Comparison of ENCODE assay signal across 1 cellular context in the genomic region with DNA sequence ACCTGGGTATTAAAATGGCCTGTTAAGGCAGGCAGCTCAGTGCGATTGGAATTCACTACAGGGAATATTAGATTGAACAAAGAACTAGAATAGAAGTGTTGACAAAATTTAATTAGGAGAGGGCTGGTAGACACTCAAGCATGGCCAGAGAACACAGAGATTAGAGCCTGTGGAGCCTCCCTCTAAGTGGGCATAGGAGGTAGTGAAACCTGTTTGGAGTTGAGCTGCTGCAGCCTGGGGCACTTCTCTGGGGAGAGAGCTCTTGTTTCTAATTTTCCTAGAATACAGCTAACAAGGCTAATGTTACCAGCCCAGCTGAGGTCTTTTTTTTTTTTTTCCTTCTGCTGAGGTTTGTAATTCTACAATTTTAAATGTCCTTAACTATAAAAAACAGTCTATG.
TF ChIP-seq lines count a peak whose summit lies in the region.

No MANE protein-coding gene starts in this region.

TF ChIP-seq in GM12878, 131 proteins besides CTCF, POLR2A, EP300 and RAD21 (continued from another document):
- no peak for TF ChIP-seq BCLAF1 (IDR thresholded peaks at IDR 0.05)
- TF ChIP-seq, protein P1, sequence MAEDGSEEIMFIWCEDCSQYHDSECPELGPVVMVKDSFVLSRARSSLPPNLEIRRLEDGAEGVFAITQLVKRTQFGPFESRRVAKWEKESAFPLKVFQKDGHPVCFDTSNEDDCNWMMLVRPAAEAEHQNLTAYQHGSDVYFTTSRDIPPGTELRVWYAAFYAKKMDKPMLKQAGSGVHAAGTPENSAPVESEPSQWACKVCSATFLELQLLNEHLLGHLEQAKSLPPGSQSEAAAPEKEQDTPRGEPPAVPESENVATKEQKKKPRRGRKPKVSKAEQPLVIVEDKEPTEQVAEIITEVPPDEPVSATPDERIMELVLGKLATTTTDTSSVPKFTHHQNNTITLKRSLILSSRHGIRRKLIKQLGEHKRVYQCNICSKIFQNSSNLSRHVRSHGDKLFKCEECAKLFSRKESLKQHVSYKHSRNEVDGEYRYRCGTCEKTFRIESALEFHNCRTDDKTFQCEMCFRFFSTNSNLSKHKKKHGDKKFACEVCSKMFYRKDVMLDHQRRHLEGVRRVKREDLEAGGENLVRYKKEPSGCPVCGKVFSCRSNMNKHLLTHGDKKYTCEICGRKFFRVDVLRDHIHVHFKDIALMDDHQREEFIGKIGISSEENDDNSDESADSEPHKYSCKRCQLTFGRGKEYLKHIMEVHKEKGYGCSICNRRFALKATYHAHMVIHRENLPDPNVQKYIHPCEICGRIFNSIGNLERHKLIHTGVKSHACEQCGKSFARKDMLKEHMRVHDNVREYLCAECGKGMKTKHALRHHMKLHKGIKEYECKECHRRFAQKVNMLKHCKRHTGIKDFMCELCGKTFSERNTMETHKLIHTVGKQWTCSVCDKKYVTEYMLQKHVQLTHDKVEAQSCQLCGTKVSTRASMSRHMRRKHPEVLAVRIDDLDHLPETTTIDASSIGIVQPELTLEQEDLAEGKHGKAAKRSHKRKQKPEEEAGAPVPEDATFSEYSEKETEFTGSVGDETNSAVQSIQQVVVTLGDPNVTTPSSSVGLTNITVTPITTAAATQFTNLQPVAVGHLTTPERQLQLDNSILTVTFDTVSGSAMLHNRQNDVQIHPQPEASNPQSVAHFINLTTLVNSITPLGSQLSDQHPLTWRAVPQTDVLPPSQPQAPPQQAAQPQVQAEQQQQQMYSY (CRISPR knock-in tag; IDR thresholded peaks at IDR 0.05) = no peak
- no peak for TF ChIP-seq CBFB (IDR thresholded peaks at IDR 0.05; ENCODE audit: low read depth)
- TF ChIP-seq LARP7 (IDR thresholded peaks at IDR 0.05) = no peak
- no peak for TF ChIP-seq BACH1 (IDR thresholded peaks at IDR 0.05; ENCODE audit: borderline replicate concordance)
- TF ChIP-seq JUND (IDR thresholded peaks at IDR 0.05; ENCODE audit: low read depth, low read length) = no peak
- no peak for TF ChIP-seq TCF3 (IDR thresholded peaks at IDR 0.05; ENCODE audit: borderline replicate concordance, insufficient read depth, low read depth, low read length)
- TF ChIP-seq, protein P2, sequence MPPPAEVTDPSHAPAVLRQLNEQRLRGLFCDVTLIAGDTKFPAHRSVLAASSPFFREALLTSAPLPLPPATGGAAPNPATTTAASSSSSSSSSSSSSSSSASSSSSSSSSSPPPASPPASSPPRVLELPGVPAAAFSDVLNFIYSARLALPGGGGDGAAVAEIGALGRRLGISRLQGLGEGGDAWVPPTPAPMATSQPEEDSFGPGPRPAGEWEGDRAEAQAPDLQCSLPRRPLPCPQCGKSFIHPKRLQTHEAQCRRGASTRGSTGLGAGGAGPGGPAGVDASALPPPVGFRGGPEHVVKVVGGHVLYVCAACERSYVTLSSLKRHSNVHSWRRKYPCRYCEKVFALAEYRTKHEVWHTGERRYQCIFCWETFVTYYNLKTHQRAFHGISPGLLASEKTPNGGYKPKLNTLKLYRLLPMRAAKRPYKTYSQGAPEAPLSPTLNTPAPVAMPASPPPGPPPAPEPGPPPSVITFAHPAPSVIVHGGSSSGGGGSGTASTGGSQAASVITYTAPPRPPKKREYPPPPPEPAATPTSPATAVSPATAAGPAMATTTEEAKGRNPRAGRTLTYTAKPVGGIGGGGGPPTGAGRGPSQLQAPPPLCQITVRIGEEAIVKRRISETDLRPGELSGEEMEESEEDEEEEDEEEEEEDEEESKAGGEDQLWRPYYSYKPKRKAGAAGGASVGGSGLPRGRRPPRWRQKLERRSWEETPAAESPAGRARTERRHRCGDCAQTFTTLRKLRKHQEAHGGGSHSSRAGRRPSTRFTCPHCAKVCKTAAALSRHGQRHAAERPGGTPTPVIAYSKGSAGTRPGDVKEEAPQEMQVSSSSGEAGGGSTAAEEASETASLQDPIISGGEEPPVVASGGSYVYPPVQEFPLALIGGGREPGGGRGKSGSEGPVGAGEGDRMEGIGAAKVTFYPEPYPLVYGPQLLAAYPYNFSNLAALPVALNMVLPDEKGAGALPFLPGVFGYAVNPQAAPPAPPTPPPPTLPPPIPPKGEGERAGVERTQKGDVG (CRISPR knock-in tag; IDR thresholded peaks at IDR 0.05) = no peak
- TF ChIP-seq, protein P3, sequence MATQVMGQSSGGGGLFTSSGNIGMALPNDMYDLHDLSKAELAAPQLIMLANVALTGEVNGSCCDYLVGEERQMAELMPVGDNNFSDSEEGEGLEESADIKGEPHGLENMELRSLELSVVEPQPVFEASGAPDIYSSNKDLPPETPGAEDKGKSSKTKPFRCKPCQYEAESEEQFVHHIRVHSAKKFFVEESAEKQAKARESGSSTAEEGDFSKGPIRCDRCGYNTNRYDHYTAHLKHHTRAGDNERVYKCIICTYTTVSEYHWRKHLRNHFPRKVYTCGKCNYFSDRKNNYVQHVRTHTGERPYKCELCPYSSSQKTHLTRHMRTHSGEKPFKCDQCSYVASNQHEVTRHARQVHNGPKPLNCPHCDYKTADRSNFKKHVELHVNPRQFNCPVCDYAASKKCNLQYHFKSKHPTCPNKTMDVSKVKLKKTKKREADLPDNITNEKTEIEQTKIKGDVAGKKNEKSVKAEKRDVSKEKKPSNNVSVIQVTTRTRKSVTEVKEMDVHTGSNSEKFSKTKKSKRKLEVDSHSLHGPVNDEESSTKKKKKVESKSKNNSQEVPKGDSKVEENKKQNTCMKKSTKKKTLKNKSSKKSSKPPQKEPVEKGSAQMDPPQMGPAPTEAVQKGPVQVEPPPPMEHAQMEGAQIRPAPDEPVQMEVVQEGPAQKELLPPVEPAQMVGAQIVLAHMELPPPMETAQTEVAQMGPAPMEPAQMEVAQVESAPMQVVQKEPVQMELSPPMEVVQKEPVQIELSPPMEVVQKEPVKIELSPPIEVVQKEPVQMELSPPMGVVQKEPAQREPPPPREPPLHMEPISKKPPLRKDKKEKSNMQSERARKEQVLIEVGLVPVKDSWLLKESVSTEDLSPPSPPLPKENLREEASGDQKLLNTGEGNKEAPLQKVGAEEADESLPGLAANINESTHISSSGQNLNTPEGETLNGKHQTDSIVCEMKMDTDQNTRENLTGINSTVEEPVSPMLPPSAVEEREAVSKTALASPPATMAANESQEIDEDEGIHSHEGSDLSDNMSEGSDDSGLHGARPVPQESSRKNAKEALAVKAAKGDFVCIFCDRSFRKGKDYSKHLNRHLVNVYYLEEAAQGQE (IDR thresholded peaks at IDR 0.05; ENCODE audit: low read depth, low read length) = no peak
- TF ChIP-seq TCF7 (IDR thresholded peaks at IDR 0.05; ENCODE audit: borderline replicate concordance) = no peak
- no peak for TF ChIP-seq PAX5 (IDR thresholded peaks at IDR 0.05; ENCODE audit: borderline replicate concordance, low read depth, low read length)
- no peak for TF ChIP-seq MTA3 (IDR thresholded peaks at IDR 0.05; ENCODE audit: borderline replicate concordance, low read length)
- TF ChIP-seq E4F1 (IDR thresholded peaks at IDR 0.05; ENCODE audit: borderline replicate concordance, partially characterized antibody) = no peak
- TF ChIP-seq USF1 (IDR thresholded peaks at IDR 0.05; ENCODE audit: borderline replicate concordance, extremely low read length, insufficient read depth, low read depth, low read length) = no peak
